1 cellular context compared by ENCODE assay signal in genomic region chr5:143955140-143955539, GRCh38.
TF ChIP-seq lines count a peak whose summit lies in the region.

No MANE protein-coding gene starts in this region.

TF ChIP-seq in SK-N-SH, 30 proteins besides CTCF, POLR2A, EP300 and RAD21 (continued from another document):
- TF ChIP-seq PBX3 (IDR thresholded peaks at IDR 0.05) (no peak; the same call in 1 of the 2 replicates), ELF1 (IDR thresholded peaks at IDR 0.05) (no peak), EZH2phosphoT487 (IDR thresholded peaks at IDR 0.05; ENCODE audit: borderline replicate concordance, low read depth) (no peak)
TF ChIP-seq in SK-N-SH: peak in this region for 0.
